17 cellular contexts compared by ENCODE assay signal in genomic region chr3:122618614-122619013, GRCh38. TPM values are rescaled to one million over a fixed set of nuclear protein-coding genes. Genes with fewer than 3 reads are reported as not detected.
"Had no signal": no experiment of that assay in that cellular context is flagged by ENCODE, and none has a peak within 500 bp of the region (broad histone marks: within the 10 kb centered on the region; RNA-seq: fewer than 3 reads in every experiment).

No MANE protein-coding gene starts in this region.

- H3K4me3 ChIP-seq: prostate gland, thoracic aorta, upper lobe of right lung had no signal

- H3K4me1 Mint-ChIP-seq: nephron had no signal

- DNase-seq: activated CD4-positive, alpha-beta T cell treated with anti-CD3 and anti-CD28 coated beads for 1 hour; activated CD4-positive, alpha-beta T cell treated with anti-CD3 and anti-CD28 coated beads, Interleukin-2, amount 50 U/mL, for 4 hours; activated naive CD4-positive, alpha-beta T cell treated with anti-CD3 and anti-CD28 coated beads for 36 hours; activated T-cell treated with anti-CD3 and anti-CD28 coated beads for 4 hours; hippocampal formation; left ventricle myocardium superior; mesenchymal stem cell; occipital lobe; T-helper 9 cell; upper lobe of right lung had no signal

- ATAC-seq: esophagus mucosa, left ventricle myocardium superior, sciatic nerve, upper lobe of right lung had no signal

- H3K4me1 ChIP-seq: prostate gland, upper lobe of right lung had no signal

- H3K9me3 ChIP-seq: prostate gland, thoracic aorta, upper lobe of right lung had no signal

- H3K4me3 Mint-ChIP-seq: activated naive CD4-positive, alpha-beta T cell treated with anti-CD3 and anti-CD28 coated beads for 36 hours; nephron had no signal

- H3K27ac ChIP-seq: prostate gland, thoracic aorta, upper lobe of right lung had no signal

- H3K27ac Mint-ChIP-seq: activated naive CD4-positive, alpha-beta T cell treated with anti-CD3 and anti-CD28 coated beads for 36 hours; activated T-helper 2 cell treated with anti-CD3 and anti-CD28 coated beads, Interferon-gamma antibody, Interleukin-2, Interleukin-4, amounts not matched to agents 10 μg/mL and 5 μg/mL and 100 μg/mL, durations not matched to agents 14 hours and 24 hours and 36 hours; nephron had no signal

- H3K9me3 Mint-ChIP-seq: activated naive CD4-positive, alpha-beta T cell treated with anti-CD3 and anti-CD28 coated beads for 36 hours; activated T-helper 2 cell treated with anti-CD3 and anti-CD28 coated beads, Interferon-gamma antibody, Interleukin-2, Interleukin-4, amounts not matched to agents 10 μg/mL and 5 μg/mL and 100 μg/mL, durations not matched to agents 14 hours and 24 hours and 36 hours; nephron had no signal

- H3K27me3 ChIP-seq: upper lobe of right lung had no signal

- H3K36me3 ChIP-seq: prostate gland, thoracic aorta, upper lobe of right lung had no signal

RNA-seq across cellular contexts. Expression of gene PARP15, which starts 41.2 kb away (rescaled TPM):
- total RNA-seq: kidney epithelial cell, occipital lobe had no signal
